In the genomic region with DNA sequence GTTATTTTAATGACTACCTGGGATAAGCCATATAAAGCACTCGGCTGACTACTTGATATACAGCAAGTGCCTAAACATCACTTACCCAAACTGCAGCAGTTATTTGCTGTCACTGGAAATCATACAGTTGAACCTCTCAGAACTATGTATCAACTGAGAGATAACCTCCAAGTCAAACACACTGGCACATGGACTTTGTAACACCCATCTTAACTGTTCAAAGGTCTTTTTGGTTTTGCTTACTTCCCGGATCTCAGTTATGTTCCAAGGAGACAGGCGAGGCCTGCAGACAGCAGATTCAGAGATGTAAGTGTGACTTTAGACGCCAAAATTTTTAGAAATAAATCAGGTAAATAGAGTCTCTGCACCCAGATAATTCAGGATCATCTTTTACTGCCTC, we compare ENCODE assay signal across 8 cellular contexts. TPM values are rescaled to one million over a fixed set of nuclear protein-coding genes. Genes with fewer than 3 reads are reported as not detected.
DNase-seq lines count a peak whose midpoint lies in the region; ATAC-seq and TF ChIP-seq lines count a peak whose summit lies in the region.

No MANE protein-coding gene starts in this region.

- H3K4me1 ChIP-seq in GM23338 (ENCODE audit: insufficient read depth), result peaks cover 10% of the 10 kb centered on the region; the same call in 1 of the 2 replicates

- H3K27ac ChIP-seq in GM23338 (ENCODE audit: low read depth) (no peak overlapping the region), SK-N-MC (no peak overlapping the region)

- ATAC-seq in GM23338 (no peak), GM21576 (IDR thresholded peaks at IDR 0.05; ENCODE audit: unreplicated experiment) (no peak)

- no peaks in the 10 kb centered on the region for H3K9me2 ChIP-seq in GM23338 (ENCODE audit: insufficient read depth)

- H3K4me2 ChIP-seq in GM23338, result peak overlapping the region; percentile 90; the same call in 1 of the 2 replicates

- TF ChIP-seq CTCF in GM23338 (conservative IDR thresholded peaks at IDR 0.05; ENCODE audit: low read depth in 2 of 2) (no peak), fibroblast of pulmonary artery (IDR thresholded peaks at IDR 0.05; ENCODE audit: low read length, missing control alignments) (no peak), retinal pigment epithelial cell (conservative IDR thresholded peaks at IDR 0.05; ENCODE audit: low read depth, low read length) (no peak)

- H3K27me3 ChIP-seq in GM23338 (ENCODE audit: insufficient read depth), result no peaks in the 10 kb centered on the region

- H3K4me3 ChIP-seq in GM23338 (peak overlapping the region; percentile 93), SK-N-MC (peak overlapping the region; percentile 93), fibroblast of pulmonary artery (replicated peaks; ENCODE audit: low read depth, low read length) (peak overlapping the region; percentile 92), retinal pigment epithelial cell (ENCODE audit: low read length) (peak overlapping the region; percentile 87)

- no peak overlapping the region for H3K9ac ChIP-seq in SK-N-MC (ENCODE audit: insufficient read length)

- H3K9me3 Mint-ChIP-seq in GM23338, result peaks cover 7% of the 10 kb centered on the region; the same call in 1 of the 3 replicates

- no peak overlapping the region for H2AFZ ChIP-seq in GM23338

- no peak for DNase-seq in GM23338 (ENCODE audit: low spot score)
- no peak for DNase-seq in SK-N-MC (ENCODE audit: low read depth, low spot score)
- DNase-seq in fibroblast of pulmonary artery (ENCODE audit: low read depth), result no peak
- no peak for DNase-seq in retinal pigment epithelial cell (ENCODE audit: low read depth)
- DNase-seq in OCI-M1 (lab: John Stamatoyannopoulos, UW), result no peak
- no peak for DNase-seq in hepatic stellate cell (ENCODE audit: low spot score)
- no peak for DNase-seq in AML-193 (lab: John Stamatoyannopoulos, UW)

- H3K36me3 ChIP-seq in GM23338 (ENCODE audit: insufficient read depth), result no peaks in the 10 kb centered on the region
- peaks cover 23% of the 10 kb centered on the region for H3K36me3 ChIP-seq in SK-N-MC (ENCODE audit: insufficient read depth, low read length)

- H3K36me3 Mint-ChIP-seq in GM23338 (ENCODE audit: low read depth), result peaks cover 12% of the 10 kb centered on the region

- H3K79me2 ChIP-seq in GM23338 (replicated peaks; ENCODE audit: insufficient read depth), result peaks cover 61% of the 10 kb centered on the region

- peaks cover 30% of the 10 kb centered on the region for H4K20me1 ChIP-seq in GM23338 (replicated peaks; ENCODE audit: insufficient read depth)

- peak overlapping the region; percentile 93 for H3K4me3 Mint-ChIP-seq in GM23338

- peaks cover 10% of the 10 kb centered on the region for H3F3A ChIP-seq in GM23338 (replicated peaks; ENCODE audit: low read depth)

- H3K27me3 Mint-ChIP-seq in GM23338 (ENCODE audit: insufficient read depth, low read depth, poor library complexity), result peaks cover 12% of the 10 kb centered on the region

- no peaks in the 10 kb centered on the region for H3K9me3 ChIP-seq in SK-N-MC (ENCODE audit: low read depth, low read length)

- peaks cover 11% of the 10 kb centered on the region; the same call in 2 of the 3 replicates for H3K4me1 Mint-ChIP-seq in GM23338

- no peak overlapping the region for H3K27ac Mint-ChIP-seq in GM23338

TF ChIP-seq in GM23338, 12 proteins besides CTCF, POLR2A, EP300 and RAD21 (continues in another document):
- TF ChIP-seq ZNF331 (CRISPR knock-in tag; IDR thresholded peaks at IDR 0.05; ENCODE audit: low read depth) (no peak), CREB1 (CRISPR knock-in tag; IDR thresholded peaks at IDR 0.05; ENCODE audit: low read depth) (no peak), STAT1 (IDR thresholded peaks at IDR 0.05; ENCODE audit: unreplicated experiment) (no peak), POLR2AphosphoS5 (IDR thresholded peaks at IDR 0.05; ENCODE audit: low read depth) (no peak), REST (IDR thresholded peaks at IDR 0.05; ENCODE audit: unreplicated experiment) (no peak), JUNB (IDR thresholded peaks at IDR 0.05; ENCODE audit: unreplicated experiment) (no peak), EZH2 (IDR thresholded peaks at IDR 0.05; ENCODE audit: low read depth, unreplicated experiment) (no peak), ZNF114 (CRISPR knock-in tag; IDR thresholded peaks at IDR 0.05) (no peak)

RNA-seq across cellular contexts. Expression of gene KDELR2, which starts 1.6 kb away (rescaled TPM):
- total RNA-seq in GM23338 (2014; rRNA removed; shearing (Covaris generic)), result 82.8 and 86.2 TPM in 2 replicates
- 86.3 and 102 TPM in 2 replicates for polyA plus RNA-seq in GM23338 (2016; fragmentation: Nextera tagmentation; extraction: Ambion mirVana)

RNA-seq across cellular contexts. Expression of gene DAGLB, which starts 34.6 kb away (rescaled TPM):
- total RNA-seq in GM23338 (2014; rRNA removed; shearing (Covaris generic)), result 26.0 and 28.5 TPM in 2 replicates
- polyA plus RNA-seq in GM23338 (2016; fragmentation: Nextera tagmentation; extraction: Ambion mirVana), result 11.1 and 13.8 TPM in 2 replicates
